8 cellular contexts compared by ENCODE assay signal in genomic region chr10:86971146-86971991, GRCh38. TPM values are rescaled to one million over a fixed set of nuclear protein-coding genes. Genes with fewer than 3 reads are reported as not detected.
DNase-seq lines count a peak whose midpoint lies in the region; ATAC-seq and TF ChIP-seq lines count a peak whose summit lies in the region.

No MANE protein-coding gene starts in this region.

- peaks cover 8% of the 10 kb centered on the region for H3K27me3 Mint-ChIP-seq in endothelial cell (ENCODE audit: unreplicated experiment)

- peaks cover 33% of the 10 kb centered on the region for H3K4me1 Mint-ChIP-seq in endothelial cell (ENCODE audit: unreplicated experiment)

- H3K9me3 ChIP-seq in mucosa of rectum (ENCODE audit: control insufficient read depth in 2 of 2, low read length in 2 of 2): no peaks in the 10 kb centered on the region

- H3K4me1 ChIP-seq in mucosa of rectum (ENCODE audit: control insufficient read depth in 2 of 2, insufficient read depth in 2 of 2, low read length in 2 of 2): peaks cover 42 to 52% of the 10 kb centered on the region in 2 donors

- ATAC-seq in GM18505 (IDR thresholded peaks at IDR 0.05; ENCODE audit: unreplicated experiment) (peak; percentile 85), HG02642 (IDR thresholded peaks at IDR 0.05; ENCODE audit: poor library complexity, unreplicated experiment) (peak; percentile 80)

- H3K9me3 Mint-ChIP-seq in endothelial cell (ENCODE audit: unreplicated experiment): no peaks in the 10 kb centered on the region

- DNase-seq in NCI-H2227 treated with DMSO at 0.1 percent for 48 hours (lab: John Stamatoyannopoulos, UW): peak; percentile 53
- peak; percentile 64 for DNase-seq in activated CD8-positive, alpha-beta memory T cell treated with anti-CD3 and anti-CD28 coated beads, Interleukin-2, amount 50 U/mL, for 1 hour (ENCODE audit: extremely low read depth)
- DNase-seq in endothelial cell (ENCODE audit: low spot score): peak; percentile 66
- peak; percentile 87 for DNase-seq in stimulated activated CD8-positive, alpha-beta memory T cell treated with anti-CD3 and anti-CD28 coated beads, Interleukin-4, amount 100 ng/mL, for 48 hours
- no peak for DNase-seq in NCI-H345 treated with DMSO at 0.1 percent for 48 hours (lab: John Stamatoyannopoulos, UW; ENCODE audit: unreplicated experiment)

- H3K27me3 ChIP-seq in mucosa of rectum (ENCODE audit: control insufficient read depth in 2 of 2, insufficient read depth in 2 of 2, low read length in 2 of 2): no peaks in the 10 kb centered on the region

- no peaks in the 10 kb centered on the region for H3K36me3 Mint-ChIP-seq in endothelial cell (ENCODE audit: low read depth, unreplicated experiment)

- H3K4me3 ChIP-seq in mucosa of rectum (ENCODE audit: low read length in 2 of 2): peak overlapping the region; percentile 73 to 76

- peak; percentile 82 for TF ChIP-seq POLR2A in GM18505 (IDR thresholded peaks at IDR 0.05; ENCODE audit: borderline replicate concordance, extremely low read depth, insufficient read depth, insufficient read length)

- H3K9ac ChIP-seq in mucosa of rectum (ENCODE audit: low read depth in 1 of 2, low read length in 2 of 2): peak overlapping the region; percentile 76 to 92

- TF ChIP-seq CTCF in endothelial cell (IDR thresholded peaks at IDR 0.05; ENCODE audit: unreplicated experiment): no peak

- peak overlapping the region; percentile 87 for H3K4me3 Mint-ChIP-seq in endothelial cell (ENCODE audit: unreplicated experiment)

- peak overlapping the region; percentile 57 for H3K27ac Mint-ChIP-seq in endothelial cell (ENCODE audit: unreplicated experiment)

- peak overlapping the region; percentile 87 to 89 for H3K27ac ChIP-seq in mucosa of rectum (ENCODE audit: low read depth in 2 of 2, low read length in 2 of 2)

- H3K36me3 ChIP-seq in mucosa of rectum (ENCODE audit: control insufficient read depth in 2 of 2, insufficient read depth in 2 of 2, low read length in 2 of 2): no peaks in the 10 kb centered on the region

RNA-seq across cellular contexts. Expression of gene ADIRF, which starts 3.1 kb away (rescaled TPM):
- not detected for total RNA-seq in endothelial cell (ENCODE audit: unreplicated experiment)

RNA-seq across cellular contexts. Expression of gene SNCG, which starts 13.0 kb away (rescaled TPM):
- 52.9 TPM for total RNA-seq in endothelial cell (ENCODE audit: unreplicated experiment)

RNA-seq across cellular contexts. Expression of gene MMRN2, which starts 14.0 kb away (rescaled TPM):
- 563 TPM for total RNA-seq in endothelial cell (ENCODE audit: unreplicated experiment)

RNA-seq across cellular contexts. Expression of gene FAM25A, which starts 48.7 kb away (rescaled TPM):
- total RNA-seq in endothelial cell (ENCODE audit: unreplicated experiment): not detected
